35 cellular contexts compared by ENCODE assay signal in genomic region chr3:101454629-101455028, GRCh38.
"Had no signal": no experiment of that assay in that cellular context is flagged by ENCODE, and none has a peak within 500 bp of the region (broad histone marks: within the 10 kb centered on the region; RNA-seq: fewer than 3 reads in every experiment).

No MANE protein-coding gene starts in this region.

- H3K4me1 ChIP-seq: adrenal gland, body of pancreas, breast epithelium had no signal

- H3K4me3 ChIP-seq: adrenal gland, body of pancreas, breast epithelium had no signal

- H3K9me3 ChIP-seq: adrenal gland, body of pancreas, breast epithelium had no signal

- ATAC-seq: activated CD4-positive, CD25-positive, alpha-beta regulatory T cell treated with anti-CD3 and anti-CD28 coated beads, Interleukin-2, amount 50 U/mL, for 24 hours; activated CD8-positive, alpha-beta memory T cell treated with anti-CD3 and anti-CD28 coated beads, Interleukin-2, amount 10 ng/mL, durations not matched to agents 7 days and 5 days; activated CD8-positive, alpha-beta T cell treated with anti-CD3 and anti-CD28 coated beads, Interleukin-2, amount 10 ng/mL, durations not matched to agents 7 days and 5 days; body of pancreas had no signal

- H3K9me3 Mint-ChIP-seq: activated naive CD4-positive, alpha-beta T cell treated with anti-CD3 and anti-CD28 coated beads for 36 hours; activated T-cell treated with anti-CD3 and anti-CD28 coated beads, Interleukin-2, amount 50 U/mL, for 24 hours had no signal

- DNase-seq: activated CD4-positive, alpha-beta memory T cell treated with anti-CD3 and anti-CD28 coated beads, Interleukin-2, amount 10 ng/mL, durations not matched to agents 7 days and 5 days; activated CD4-positive, alpha-beta T cell treated with anti-CD3 and anti-CD28 coated beads for 1 hour; activated CD4-positive, alpha-beta T cell treated with anti-CD3 and anti-CD28 coated beads for 4 hours; activated CD4-positive, alpha-beta T cell treated with anti-CD3 and anti-CD28 coated beads, Interleukin-2, amount 10 ng/mL, durations not matched to agents 24 days and 14 days; activated CD4-positive, alpha-beta T cell treated with anti-CD3 and anti-CD28 coated beads, Interleukin-2, amount 50 U/mL, for 1 hour; activated CD4-positive, alpha-beta T cell treated with anti-CD3 and anti-CD28 coated beads, Interleukin-2, amount 50 U/mL, for 48 hours; activated CD4-positive, CD25-positive, alpha-beta regulatory T cell; activated CD8-positive, alpha-beta memory T cell treated with anti-CD3 and anti-CD28 coated beads for 24 hours; activated CD8-positive, alpha-beta memory T cell treated with anti-CD3 and anti-CD28 coated beads, Interleukin-2, amount 10 ng/mL, durations not matched to agents 7 days and 5 days; activated CD8-positive, alpha-beta memory T cell treated with anti-CD3 and anti-CD28 coated beads, Interleukin-2, amount 50 U/mL, for 48 hours; activated CD8-positive, alpha-beta T cell treated with anti-CD3 and anti-CD28 coated beads, Interleukin-2, amount 10 ng/mL, durations not matched to agents 7 days and 5 days; activated effector memory CD4-positive, alpha-beta T cell treated with anti-CD3 and anti-CD28 coated beads, Interleukin-2, amount 50 U/mL, for 16 hours; activated gamma-delta T cell treated with Interleukin-2 at 50 U/mL for 16 hours; activated naive CD4-positive, alpha-beta T cell; activated naive CD4-positive, alpha-beta T cell treated with anti-CD3 and anti-CD28 coated beads for 36 hours; activated naive CD4-positive, alpha-beta T cell treated with anti-CD3 and anti-CD28 coated beads, Interleukin-2, amount 50 U/mL, for 16 hours; activated naive CD8-positive, alpha-beta T cell treated with anti-CD3 and anti-CD28 coated beads for 36 hours; activated T-cell treated with anti-CD3 and anti-CD28 coated beads, Interleukin-2, amount 50 U/mL, for 24 hours; activated T-cell treated with anti-CD3 and anti-CD28 coated beads, Interleukin-2, amount 50 U/mL, for 48 hours; adrenal gland; amniotic stem cell; aorta; body of pancreas; brain microvascular endothelial cell; central memory CD4-positive, alpha-beta T cell; cerebellar nuclear complex; T-helper 1 cell; T-helper 2 cell; T-helper 9 cell had no signal

- H3K36me3 ChIP-seq: adrenal gland, brain microvascular endothelial cell, breast epithelium had no signal

- H3K4me1 Mint-ChIP-seq: activated CD4-positive, alpha-beta memory T cell treated with anti-CD3 and anti-CD28 coated beads, Interleukin-2, amount 10 ng/mL, durations not matched to agents 7 days and 5 days; activated CD8-positive, alpha-beta memory T cell treated with anti-CD3 and anti-CD28 coated beads, Interleukin-2, amount 10 ng/mL, durations not matched to agents 7 days and 5 days had no signal

- H3K27me3 Mint-ChIP-seq: activated CD4-positive, alpha-beta memory T cell treated with anti-CD3 and anti-CD28 coated beads, Interleukin-2, amount 10 ng/mL, durations not matched to agents 7 days and 5 days; activated CD4-positive, alpha-beta T cell treated with anti-CD3 and anti-CD28 coated beads, Interleukin-2, amount 10 ng/mL, durations not matched to agents 24 days and 14 days; activated CD8-positive, alpha-beta memory T cell treated with anti-CD3 and anti-CD28 coated beads, Interleukin-2, amount 10 ng/mL, durations not matched to agents 7 days and 5 days; activated naive CD8-positive, alpha-beta T cell treated with anti-CD3 and anti-CD28 coated beads for 36 hours; activated T-cell treated with anti-CD3 and anti-CD28 coated beads, Interleukin-2, amount 50 U/mL, for 24 hours had no signal

- H3K4me3 Mint-ChIP-seq: activated CD4-positive, alpha-beta memory T cell treated with anti-CD3 and anti-CD28 coated beads, Interleukin-2, amount 10 ng/mL, durations not matched to agents 7 days and 5 days; activated CD4-positive, alpha-beta T cell treated with anti-CD3 and anti-CD28 coated beads, Interleukin-2, amount 10 ng/mL, durations not matched to agents 24 days and 14 days; activated CD8-positive, alpha-beta memory T cell treated with anti-CD3 and anti-CD28 coated beads, Interleukin-2, amount 10 ng/mL, durations not matched to agents 7 days and 5 days; activated CD8-positive, alpha-beta T cell treated with anti-CD3 and anti-CD28 coated beads, Interleukin-2, amount 10 ng/mL, durations not matched to agents 7 days and 5 days; activated naive CD4-positive, alpha-beta T cell treated with anti-CD3 and anti-CD28 coated beads for 36 hours; activated naive CD8-positive, alpha-beta T cell treated with anti-CD3 and anti-CD28 coated beads for 36 hours; activated T-cell treated with anti-CD3 and anti-CD28 coated beads, Interleukin-2, amount 50 U/mL, for 24 hours; T-helper 1 cell treated with Interleukin-12 subunit alpha and Interleukin-12 subunit beta and Interleukin-4 antibody, amounts not matched to agents 30 μg/mL and 1 μg/mL, for 36 hours; T-helper 2 cell treated with Interferon-gamma antibody and Interleukin-4, amounts not matched to agents 5 μg/mL and 100 μg/mL, for 36 hours had no signal

- H3K27me3 ChIP-seq: adrenal gland, body of pancreas, brain microvascular endothelial cell, breast epithelium had no signal

- H3K27ac Mint-ChIP-seq: activated CD4-positive, alpha-beta memory T cell treated with anti-CD3 and anti-CD28 coated beads, Interleukin-2, amount 10 ng/mL, durations not matched to agents 7 days and 5 days; activated CD4-positive, alpha-beta T cell treated with anti-CD3 and anti-CD28 coated beads, Interleukin-2, amount 10 ng/mL, durations not matched to agents 24 days and 14 days; activated CD8-positive, alpha-beta memory T cell treated with anti-CD3 and anti-CD28 coated beads, Interleukin-2, amount 10 ng/mL, durations not matched to agents 7 days and 5 days; activated CD8-positive, alpha-beta T cell treated with anti-CD3 and anti-CD28 coated beads, Interleukin-2, amount 10 ng/mL, durations not matched to agents 7 days and 5 days; activated naive CD4-positive, alpha-beta T cell treated with anti-CD3 and anti-CD28 coated beads for 36 hours; activated naive CD4-positive, alpha-beta T cell treated with anti-CD3 and anti-CD28 coated beads, Interleukin-2, amount 50 U/mL, for 72 hours; activated naive CD8-positive, alpha-beta T cell treated with anti-CD3 and anti-CD28 coated beads for 36 hours; activated T-cell treated with anti-CD3 and anti-CD28 coated beads, Interleukin-2, amount 50 U/mL, for 24 hours; T-helper 1 cell treated with Interleukin-12 subunit alpha and Interleukin-12 subunit beta and Interleukin-4 antibody, amounts not matched to agents 30 μg/mL and 1 μg/mL, for 36 hours; T-helper 2 cell treated with Interferon-gamma antibody and Interleukin-4, amounts not matched to agents 5 μg/mL and 100 μg/mL, for 36 hours had no signal

- H3K27ac ChIP-seq: adrenal gland, body of pancreas, brain microvascular endothelial cell, breast epithelium, VCaP had no signal
